In the genomic region with DNA sequence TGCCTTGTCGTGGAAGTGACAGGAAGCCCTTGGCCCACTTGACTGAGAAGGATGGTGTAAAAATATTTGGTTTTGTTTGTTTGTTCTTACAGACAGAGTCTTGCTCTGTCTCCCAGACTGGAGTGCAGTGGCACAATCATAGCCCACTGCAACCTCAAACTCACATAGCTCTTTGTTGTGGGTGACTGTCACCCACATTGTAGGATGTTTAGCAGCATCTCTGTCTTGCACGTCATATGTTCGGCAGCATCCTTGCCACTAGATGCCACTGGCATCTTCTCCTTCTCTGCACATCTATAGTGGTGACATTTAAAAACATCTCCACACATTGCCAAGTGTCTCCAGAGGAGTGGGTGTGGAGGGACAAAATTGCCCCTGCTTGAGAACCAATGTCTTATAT, we compare ENCODE assay signal across 12 cellular contexts. TPM values are rescaled to one million over a fixed set of nuclear protein-coding genes. Genes with fewer than 3 reads are reported as not detected.
A peak's percentile ranks its signal among the peaks of the same experiment; 100 is the strongest.
DNase-seq lines count a peak whose midpoint lies in the region; ATAC-seq and TF ChIP-seq lines count a peak whose summit lies in the region.
"Had no signal": no experiment of that assay in that cellular context is flagged by ENCODE, and none has a peak within 500 bp of the region (broad histone marks: within the 10 kb centered on the region; RNA-seq: fewer than 3 reads in every experiment).

No MANE protein-coding gene starts in this region.

- H3K9me3 ChIP-seq in CD4-positive, CD25-positive, alpha-beta regulatory T cell (ENCODE audit: control insufficient read depth in 2 of 2, low read length in 2 of 2), result no peaks in the 10 kb centered on the region
- H3K9me3 ChIP-seq: BE2C had no signal

- H3K36me3 ChIP-seq in CD4-positive, CD25-positive, alpha-beta regulatory T cell (ENCODE audit: control insufficient read depth, insufficient read depth, low read length), result no peaks in the 10 kb centered on the region
- H3K36me3 ChIP-seq: BE2C had no signal

- H3K4me1 Mint-ChIP-seq in CD4-positive, CD25-positive, alpha-beta regulatory T cell, result peaks cover 0 to 14% (median 6%) of the 10 kb centered on the region in 4 donors
- H3K4me1 Mint-ChIP-seq in T-cell (peaks cover 21 to 57% (median 25%) of the 10 kb centered on the region in 3 donors), nephron progenitor cell (peaks cover 11% of the 10 kb centered on the region), type B pancreatic cell (ENCODE audit: unreplicated experiment) (peaks cover 6% of the 10 kb centered on the region)
- peaks cover 6 to 57% (median 9%) of the 10 kb centered on the region in 4 donors for H3K4me1 Mint-ChIP-seq in naive thymus-derived CD8-positive, alpha-beta T cell

- H3K36me3 Mint-ChIP-seq in CD4-positive, CD25-positive, alpha-beta regulatory T cell, result no peaks in the 10 kb centered on the region
- H3K36me3 Mint-ChIP-seq in T-cell (no peaks in the 10 kb centered on the region), nephron progenitor cell (ENCODE audit: low read depth) (no peaks in the 10 kb centered on the region), type B pancreatic cell (no peaks in the 10 kb centered on the region)
- no peaks in the 10 kb centered on the region for H3K36me3 Mint-ChIP-seq in naive thymus-derived CD8-positive, alpha-beta T cell

- H3K27me3 Mint-ChIP-seq in CD4-positive, CD25-positive, alpha-beta regulatory T cell, result no peaks in the 10 kb centered on the region
- H3K27me3 Mint-ChIP-seq in T-cell (peaks cover 10 to 17% of the 10 kb centered on the region in 2 donors), nephron progenitor cell (ENCODE audit: low read depth, poor library complexity) (peaks cover 11% of the 10 kb centered on the region), type B pancreatic cell (peaks cover 14% of the 10 kb centered on the region)
- peaks cover 11 to 59% (median 17%) of the 10 kb centered on the region in 5 donors for H3K27me3 Mint-ChIP-seq in naive thymus-derived CD8-positive, alpha-beta T cell

- H3K27ac Mint-ChIP-seq in CD4-positive, CD25-positive, alpha-beta regulatory T cell, result no peak overlapping the region
- peak overlapping the region; percentile 18 to 50 for H3K27ac Mint-ChIP-seq in T-cell
- peak overlapping the region in 5 of 10 donors; percentile 3 to 85 (median 53) for H3K27ac Mint-ChIP-seq in naive thymus-derived CD8-positive, alpha-beta T cell
- no peak overlapping the region for H3K27ac Mint-ChIP-seq in nephron progenitor cell
- H3K27ac Mint-ChIP-seq in type B pancreatic cell, result no peak overlapping the region

- no peak overlapping the region for H3K27ac ChIP-seq in CD4-positive, CD25-positive, alpha-beta regulatory T cell (ENCODE audit: insufficient read depth, low read length, poor library complexity, severe bottlenecking)

- H3K4me1 ChIP-seq in CD4-positive, CD25-positive, alpha-beta regulatory T cell (ENCODE audit: control insufficient read depth, insufficient read depth, low read length, poor library complexity, severe bottlenecking), result peaks cover 3% of the 10 kb centered on the region
- H3K4me1 ChIP-seq: BE2C had no signal

- no peaks in the 10 kb centered on the region for H3K27me3 ChIP-seq in CD4-positive, CD25-positive, alpha-beta regulatory T cell (ENCODE audit: control insufficient read depth, insufficient read depth, low read length)
- H3K27me3 ChIP-seq: BE2C had no signal

- peaks cover 0 to 3% (median 0%) of the 10 kb centered on the region in 7 donors for H3K9me3 Mint-ChIP-seq in CD4-positive, CD25-positive, alpha-beta regulatory T cell
- no peaks in the 10 kb centered on the region for H3K9me3 Mint-ChIP-seq in T-cell
- H3K9me3 Mint-ChIP-seq in naive thymus-derived CD8-positive, alpha-beta T cell, result no peaks in the 10 kb centered on the region
- H3K9me3 Mint-ChIP-seq in nephron progenitor cell, result no peaks in the 10 kb centered on the region
- no peaks in the 10 kb centered on the region for H3K9me3 Mint-ChIP-seq in type B pancreatic cell

- CTCF ChIA-PET in T-cell (lab: Charles Lee), result interaction anchor here in 1 of 2 donors (0.5 to 4.0 kb wide), 30 partner anchors 11 to 675 kb away, joined by 3 to 40 read pairs (median 4); a partner anchor contains a TSS

- H3K4me3 ChIP-seq in CD4-positive, CD25-positive, alpha-beta regulatory T cell (ENCODE audit: low read depth, low read length), result no peak overlapping the region

- TF ChIP-seq CTCF in nephron progenitor cell (IDR thresholded peaks at IDR 0.05) (no peak), type B pancreatic cell (conservative IDR thresholded peaks at IDR 0.05) (no peak)

- peak; percentile 64 to 73 for ATAC-seq in CD4-positive, CD25-positive, alpha-beta regulatory T cell (ENCODE audit: low read depth in 2 of 2)
- ATAC-seq in T-cell (replicated peaks in 1 of 4), result peak; percentile 90 to 98 (median 93)
- peak; percentile 87 to 91 for ATAC-seq in naive thymus-derived CD8-positive, alpha-beta T cell
- no peak for ATAC-seq in GM19023 (IDR thresholded peaks at IDR 0.05; ENCODE audit: unreplicated experiment)
- ATAC-seq in HG02885 (IDR thresholded peaks at IDR 0.05; ENCODE audit: poor library complexity, unreplicated experiment), result no peak

- peak in 2 of 3 donors; percentile 34 to 58 for DNase-seq in CD4-positive, CD25-positive, alpha-beta regulatory T cell
- DNase-seq in T-cell (peak in 33 of 34 experiments; percentile 34 to 81 (median 61)), nephron progenitor cell (no peak), type B pancreatic cell (ENCODE audit: extremely low spot score, unreplicated experiment) (no peak)
- DNase-seq in activated T-cell treated with anti-CD3 and anti-CD28 coated beads, Interleukin-2, amount 50 U/mL, for 48 hours, result peak; percentile 50 to 61
- peak in 8 of 10 donors; percentile 2 to 75 (median 53) for DNase-seq in naive thymus-derived CD8-positive, alpha-beta T cell
- DNase-seq: BE2C, HCEC 1CT, NCI-H774, retina had no signal

- POLR2A ChIA-PET in T-cell (lab: Charles Lee), result interaction anchor here in 1 of 2 donors (0.6 to 1.2 kb wide), 2 partner anchors 10 to 194 kb away, joined by 3 to 4 read pairs; no protein-coding TSS in a partner anchor
- POLR2A ChIA-PET in naive thymus-derived CD8-positive, alpha-beta T cell (lab: Charles Lee), result no interaction called here

- H3K4me3 Mint-ChIP-seq in CD4-positive, CD25-positive, alpha-beta regulatory T cell, result no peak overlapping the region
- H3K4me3 Mint-ChIP-seq in T-cell, result no peak overlapping the region
- H3K4me3 Mint-ChIP-seq in naive thymus-derived CD8-positive, alpha-beta T cell, result no peak overlapping the region
- no peak overlapping the region for H3K4me3 Mint-ChIP-seq in nephron progenitor cell
- no peak overlapping the region for H3K4me3 Mint-ChIP-seq in type B pancreatic cell

RNA-seq across cellular contexts. Expression of a gene that starts 56.8 kb away (rescaled TPM):
- 15.1 TPM for total RNA-seq in CD4-positive, CD25-positive, alpha-beta regulatory T cell
- 1 to 10 TPM in 1 of 4 donors, under 1 TPM in 2, not detected in 1; 0.76 to 1.3 (median 0.89) TPM for polyA plus RNA-seq in CD4-positive, CD25-positive, alpha-beta regulatory T cell
- 10 to 100 TPM; 22.3 to 64.0 (median 31.3) TPM for total RNA-seq in T-cell
- 1 to 10 TPM; 1.2 to 3.8 TPM for total RNA-seq in naive thymus-derived CD8-positive, alpha-beta T cell
- 10 to 100 TPM in 1 of 3 donors, under 1 TPM in 2; 0.50 to 21.3 (median 0.52) TPM for polyA plus RNA-seq in naive thymus-derived CD8-positive, alpha-beta T cell
- 10.7 and 11.0 TPM in 2 replicates for total RNA-seq in type B pancreatic cell (ENCODE audit: low replicate concordance)

Comparison
In these comparisons a context has a peak if more than half of its experiments do, and no peak if none do; other contexts are left out.
1. ATAC-seq: peak in CD4-positive, CD25-positive, alpha-beta regulatory T cell (2 of 2), T-cell (4 of 4) and naive thymus-derived CD8-positive, alpha-beta T cell (2 of 2); none in GM19023 (single experiment) and HG02885 (single experiment).
2. DNase-seq: peak in CD4-positive, CD25-positive, alpha-beta regulatory T cell (2 of 3), T-cell (33 of 34), activated T-cell treated with anti-CD3 and anti-CD28 coated beads, Interleukin-2, amount 50 U/mL, for 48 hours (2 of 2) and naive thymus-derived CD8-positive, alpha-beta T cell (8 of 10); none in nephron progenitor cell (single experiment) and type B pancreatic cell (single experiment).
3. H3K27ac Mint-ChIP-seq: peak in T-cell (2 of 2); none in CD4-positive, CD25-positive, alpha-beta regulatory T cell (0 of 3), nephron progenitor cell (single experiment) and type B pancreatic cell (single experiment).